ENCODE assay signal across 9 cellular contexts in the genomic region with DNA sequence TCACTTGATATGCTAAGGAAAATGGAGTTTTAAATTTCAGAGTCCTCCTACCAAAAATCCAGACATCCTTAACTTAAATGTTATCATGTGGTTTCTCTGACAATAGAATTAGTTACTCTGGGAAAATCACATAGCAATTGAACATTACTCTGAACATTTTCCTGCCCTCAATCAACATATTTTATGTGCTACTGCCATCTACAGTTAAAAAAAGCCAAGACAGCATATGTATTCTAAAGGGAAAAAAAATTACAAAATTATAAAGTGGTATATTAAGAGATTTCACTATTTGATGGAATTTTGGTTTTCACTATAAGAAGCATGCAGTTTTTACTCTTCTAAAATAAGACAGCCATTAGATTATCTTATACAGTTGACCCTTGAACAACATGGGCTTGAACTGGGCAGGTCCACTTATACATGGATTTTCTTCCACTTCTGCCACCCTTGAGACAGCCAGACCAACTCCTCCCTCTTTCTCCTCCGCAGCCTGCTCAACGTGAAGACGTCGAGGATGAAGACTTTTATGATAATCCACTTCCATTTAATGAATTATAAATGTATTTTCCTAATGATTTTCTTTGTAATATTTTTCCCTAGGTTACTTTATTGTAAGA.
DNase-seq lines count a peak whose midpoint lies in the region; ATAC-seq and TF ChIP-seq lines count a peak whose summit lies in the region.
"Had no signal": no experiment of that assay in that cellular context is flagged by ENCODE, and none has a peak within 500 bp of the region (broad histone marks: within the 10 kb centered on the region; RNA-seq: fewer than 3 reads in every experiment).

No MANE protein-coding gene starts in this region.

- no peaks in the 10 kb centered on the region for H3K4me1 ChIP-seq in right lobe of liver
- no peaks in the 10 kb centered on the region for H3K4me1 ChIP-seq in tibial nerve

- TF ChIP-seq POLR2A in right lobe of liver (IDR thresholded peaks at IDR 0.05) (no peak), tibial nerve (IDR thresholded peaks at IDR 0.05) (no peak)

- TF ChIP-seq EP300 in tibial nerve (IDR thresholded peaks at IDR 0.05), result no peak

- H3K27me3 ChIP-seq in right lobe of liver (no peaks in the 10 kb centered on the region), tibial nerve (no peaks in the 10 kb centered on the region)

- peak; percentile 75 for TF ChIP-seq CTCF in VCaP (conservative IDR thresholded peaks at IDR 0.05)
- TF ChIP-seq CTCF in right lobe of liver (IDR thresholded peaks at IDR 0.05), result peak in 3 of 4 donors; percentile 26 to 32 (median 32)
- TF ChIP-seq CTCF in tibial nerve (IDR thresholded peaks at IDR 0.05), result peak in 2 of 5 experiments; percentile 22 to 34

- intact Hi-C loops in right lobe of liver (cut with DNase I), result no loop called here

- H3K27ac ChIP-seq in VCaP (no peak overlapping the region), right lobe of liver (no peak overlapping the region), tibial nerve (no peak overlapping the region)

- H3K9me3 ChIP-seq in right lobe of liver (no peaks in the 10 kb centered on the region), tibial nerve (no peaks in the 10 kb centered on the region)

- DNase-seq in COLO829 (ENCODE audit: low spot score) (peak; percentile 28), LHCN-M2 (ENCODE audit: low read depth) (peak; percentile 12), right lobe of liver (no peak), tibial nerve (ENCODE audit: low spot score in 2 of 2) (no peak)
- DNase-seq in stimulated activated naive CD4-positive, alpha-beta T cell treated with Interleukin-2 at 50 U/mL for 16 hours (lab: John Stamatoyannopoulos, UW), result no peak
- DNase-seq: KG1 had no signal

- H3K4me3 ChIP-seq in right lobe of liver (no peak overlapping the region), tibial nerve (no peak overlapping the region)

- WGBS in right lobe of liver (ENCODE audit: insufficient coverage, low coverage, low lambda C conversion rate, missing lambda C conversion rate), result 67% methylated on average over 4 of the region's 4 CpGs
- 64 to 68% methylated on average over 4 of the region's 4 CpGs for WGBS in tibial nerve, 2 donors

- peaks cover 0 to 2% (median 0%) of the 10 kb centered on the region in 4 donors for H3K36me3 ChIP-seq in right lobe of liver
- peaks cover 0 to 10% (median 0%) of the 10 kb centered on the region in 3 donors for H3K36me3 ChIP-seq in tibial nerve

- ATAC-seq in right lobe of liver (peak in 1 of 4 donors; percentile 30), HG03354 (IDR thresholded peaks at IDR 0.05; ENCODE audit: poor library complexity, severe bottlenecking, unreplicated experiment) (no peak), GM19455 (IDR thresholded peaks at IDR 0.05; ENCODE audit: unreplicated experiment) (no peak)

Comparison
In these comparisons a context has a peak if more than half of its experiments do, and no peak if none do; other contexts are left out.
1. DNase-seq: peak in COLO829 (single experiment) and LHCN-M2 (single experiment); none in right lobe of liver (0 of 3), tibial nerve (0 of 2) and stimulated activated naive CD4-positive, alpha-beta T cell treated with Interleukin-2 at 50 U/mL for 16 hours (single experiment).